ENCODE assay signal across 22 cellular contexts in the genomic region with DNA sequence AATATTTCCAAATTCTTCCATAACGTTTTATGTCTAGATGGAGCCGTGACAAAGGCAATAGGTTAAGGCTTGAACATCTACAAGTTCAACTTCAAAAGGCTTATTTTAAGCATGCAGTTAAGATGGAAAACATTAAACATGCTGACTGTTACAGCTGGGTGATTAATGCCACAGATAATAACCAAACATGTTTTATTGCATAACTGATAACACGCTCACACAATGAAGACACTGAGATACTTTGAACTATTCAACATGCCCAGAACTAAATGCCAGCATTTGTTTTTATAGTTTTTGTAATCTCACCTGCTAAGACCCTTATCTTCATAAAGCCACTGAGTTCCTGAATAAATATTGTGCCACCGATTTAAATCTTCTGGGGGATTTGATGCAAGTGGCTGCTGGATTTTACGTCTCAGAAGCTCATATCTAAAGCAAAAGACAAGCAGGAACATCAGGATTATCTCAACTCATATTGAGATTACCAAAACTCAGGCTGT.
"Had no signal": no experiment of that assay in that cellular context is flagged by ENCODE, and none has a peak within 500 bp of the region (broad histone marks: within the 10 kb centered on the region; RNA-seq: fewer than 3 reads in every experiment).

No MANE protein-coding gene starts in this region.

- H3K9ac ChIP-seq: KMS-11 had no signal

- ATAC-seq: HepG2 had no signal

- H3K4me2 ChIP-seq: KMS-11 had no signal

- DNase-seq: Kasumi-1, MM.1S, NCI-H1105, NCI-H1417, NCI-H1436 treated with DMSO at 0.1 percent for 48 hours, NCI-H1694, NCI-H187 treated with DMSO at 0.1 percent for 48 hours, NCI-H2029 treated with DMSO at 0.1 percent for 48 hours, NCI-H2171 treated with DMSO at 0.1 percent for 48 hours, NCI-H345, NCI-H446 treated with DMSO at 0.1 percent for 48 hours, NCI-H510A treated with DMSO at 0.1 percent for 48 hours, NCI-H69, NCI-H774, Right ventricle myocardium superior, RPMI8226, SIG-M5, T-helper 1 cell had no signal

- H3K4me1 ChIP-seq: SJSA1 had no signal

- H3K27ac ChIP-seq: KMS-11, SJSA1, SK-N-MC had no signal

- H3K27me3 ChIP-seq: SJSA1 had no signal

- H3K9me3 ChIP-seq: SJSA1 had no signal

- H3K36me3 ChIP-seq: SJSA1 had no signal

- H3K4me3 ChIP-seq: SJSA1, SK-N-MC had no signal
